1 cellular context compared by ENCODE assay signal in the genomic region with DNA sequence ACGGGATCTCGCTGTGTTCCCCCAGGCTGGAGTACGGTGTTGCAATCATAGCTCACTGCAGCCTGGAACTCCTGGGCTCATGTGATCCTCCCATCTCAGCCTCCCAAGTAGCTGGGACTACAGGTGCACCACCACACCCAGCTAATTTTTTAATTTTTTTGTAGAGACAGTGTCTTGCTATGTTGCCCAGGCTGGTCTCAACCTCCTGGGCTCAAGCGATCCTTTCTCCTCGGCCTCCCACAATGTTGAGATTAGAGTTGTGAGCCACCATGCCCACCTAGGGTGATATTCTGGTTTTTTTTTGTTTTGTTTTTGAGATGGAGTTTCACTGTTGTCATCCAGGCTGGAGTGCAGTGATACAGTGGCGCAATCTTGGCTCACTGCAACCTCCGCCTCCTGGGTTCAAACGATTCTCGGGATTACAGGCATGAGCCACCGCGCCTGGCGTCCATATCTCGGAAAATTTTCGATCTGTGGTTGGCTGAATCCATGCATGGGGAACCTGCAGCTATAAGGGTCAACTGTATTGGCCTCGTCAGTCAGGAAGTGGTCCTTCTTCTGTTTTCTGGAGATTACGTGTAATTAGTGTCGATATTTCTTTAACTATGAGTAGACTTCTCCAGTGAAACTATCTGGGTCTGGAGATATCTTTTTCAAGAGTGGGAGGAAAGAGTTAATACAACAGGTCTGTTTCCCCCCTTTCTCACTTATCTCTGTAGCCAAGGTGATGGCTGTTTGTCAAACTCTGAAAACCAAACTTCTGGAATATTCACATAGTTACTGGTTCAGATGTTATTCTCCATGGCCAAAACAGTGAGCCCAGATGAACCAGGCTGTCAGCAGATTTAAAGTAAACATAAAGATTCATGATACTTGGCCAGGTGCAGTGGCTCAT.
A peak's percentile ranks its signal among the peaks of the same experiment; 100 is the strongest.
TF ChIP-seq lines count a peak whose summit lies in the region.

No MANE protein-coding gene starts in this region.

TF ChIP-seq in K562, 482 proteins besides CTCF, POLR2A, EP300 and RAD21 (continued from another document and continues in another):
- TF ChIP-seq ZNF785 (CRISPR knock-in tag; IDR thresholded peaks at IDR 0.05) (no peak), MIER1 (IDR thresholded peaks at IDR 0.05; ENCODE audit: low read depth) (0 out of 2 replicates have a peak, but pooled peaks have one; percentile 32), FUS (optimal IDR thresholded peaks at IDR 0.05; ENCODE audit: low read depth, low read length) (no peak), HNRNPK (IDR thresholded peaks at IDR 0.05; ENCODE audit: low read depth, low read length, poor library complexity, severe bottlenecking) (no peak), ATF7 (IDR thresholded peaks at IDR 0.05) (peak; percentile 61; the same call in 1 of the 2 replicates), ZNF445 (CRISPR knock-in tag; IDR thresholded peaks at IDR 0.05; ENCODE audit: low read depth) (no peak), ZNF134 (CRISPR knock-in tag; conservative IDR thresholded peaks at IDR 0.05) (no peak), COPS2 (conservative IDR thresholded peaks at IDR 0.05) (no peak), ZNF124 (CRISPR knock-in tag; IDR thresholded peaks at IDR 0.05) (no peak), TCF3 (CRISPR knock-in tag; IDR thresholded peaks at IDR 0.05) (peak; percentile 96), HDAC6 (IDR thresholded peaks at IDR 0.05; ENCODE audit: low read depth, low read length) (no peak), BRD4 (IDR thresholded peaks at IDR 0.05) (no peak), CBX2 (IDR thresholded peaks at IDR 0.05; ENCODE audit: insufficient read depth, low read length, poor library complexity, severe bottlenecking) (no peak), NELFE (IDR thresholded peaks at IDR 0.05; ENCODE audit: insufficient read depth, insufficient read length) (no peak), ZFX (CRISPR knock-in tag; IDR thresholded peaks at IDR 0.05) (no peak), ADNP (tag; IDR thresholded peaks at IDR 0.05) (no peak), ZBTB17 (CRISPR knock-in tag; IDR thresholded peaks at IDR 0.05) (no peak), ZNF717 (CRISPR knock-in tag; IDR thresholded peaks at IDR 0.05) (no peak), HDAC2 (IDR thresholded peaks at IDR 0.05) (peak; percentile 90), ZNF263 (CRISPR knock-in tag; IDR thresholded peaks at IDR 0.05; ENCODE audit: borderline replicate concordance) (no peak), ZFP30 (CRISPR knock-in tag; IDR thresholded peaks at IDR 0.05; ENCODE audit: borderline replicate concordance) (no peak), PHTF2 (CRISPR knock-in tag; IDR thresholded peaks at IDR 0.05) (no peak), ZNF224 (CRISPR knock-in tag; IDR thresholded peaks at IDR 0.05) (no peak), RHOXF2B (CRISPR knock-in tag; conservative IDR thresholded peaks at IDR 0.05) (no peak), NRF1 (conservative IDR thresholded peaks at IDR 0.05 in 1 of 2, IDR thresholded peaks at IDR 0.05 in 1 of 2) (no peak)
- TF ChIP-seq, protein P1, sequence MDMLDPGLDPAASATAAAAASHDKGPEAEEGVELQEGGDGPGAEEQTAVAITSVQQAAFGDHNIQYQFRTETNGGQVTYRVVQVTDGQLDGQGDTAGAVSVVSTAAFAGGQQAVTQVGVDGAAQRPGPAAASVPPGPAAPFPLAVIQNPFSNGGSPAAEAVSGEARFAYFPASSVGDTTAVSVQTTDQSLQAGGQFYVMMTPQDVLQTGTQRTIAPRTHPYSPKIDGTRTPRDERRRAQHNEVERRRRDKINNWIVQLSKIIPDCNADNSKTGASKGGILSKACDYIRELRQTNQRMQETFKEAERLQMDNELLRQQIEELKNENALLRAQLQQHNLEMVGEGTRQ (CRISPR knock-in tag; IDR thresholded peaks at IDR 0.05): no peak
- TF ChIP-seq, protein P2, sequence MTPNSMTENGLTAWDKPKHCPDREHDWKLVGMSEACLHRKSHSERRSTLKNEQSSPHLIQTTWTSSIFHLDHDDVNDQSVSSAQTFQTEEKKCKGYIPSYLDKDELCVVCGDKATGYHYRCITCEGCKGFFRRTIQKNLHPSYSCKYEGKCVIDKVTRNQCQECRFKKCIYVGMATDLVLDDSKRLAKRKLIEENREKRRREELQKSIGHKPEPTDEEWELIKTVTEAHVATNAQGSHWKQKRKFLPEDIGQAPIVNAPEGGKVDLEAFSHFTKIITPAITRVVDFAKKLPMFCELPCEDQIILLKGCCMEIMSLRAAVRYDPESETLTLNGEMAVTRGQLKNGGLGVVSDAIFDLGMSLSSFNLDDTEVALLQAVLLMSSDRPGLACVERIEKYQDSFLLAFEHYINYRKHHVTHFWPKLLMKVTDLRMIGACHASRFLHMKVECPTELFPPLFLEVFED (CRISPR knock-in tag; conservative IDR thresholded peaks at IDR 0.05): no peak
- TF ChIP-seq, protein P3, sequence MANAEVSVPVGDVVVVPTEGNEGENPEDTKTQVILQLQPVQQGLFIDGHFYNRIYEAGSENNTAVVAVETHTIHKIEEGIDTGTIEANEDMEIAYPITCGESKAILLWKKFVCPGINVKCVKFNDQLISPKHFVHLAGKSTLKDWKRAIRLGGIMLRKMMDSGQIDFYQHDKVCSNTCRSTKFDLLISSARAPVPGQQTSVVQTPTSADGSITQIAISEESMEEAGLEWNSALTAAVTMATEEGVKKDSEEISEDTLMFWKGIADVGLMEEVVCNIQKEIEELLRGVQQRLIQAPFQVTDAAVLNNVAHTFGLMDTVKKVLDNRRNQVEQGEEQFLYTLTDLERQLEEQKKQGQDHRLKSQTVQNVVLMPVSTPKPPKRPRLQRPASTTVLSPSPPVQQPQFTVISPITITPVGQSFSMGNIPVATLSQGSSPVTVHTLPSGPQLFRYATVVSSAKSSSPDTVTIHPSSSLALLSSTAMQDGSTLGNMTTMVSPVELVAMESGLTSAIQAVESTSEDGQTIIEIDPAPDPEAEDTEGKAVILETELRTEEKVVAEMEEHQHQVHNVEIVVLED (CRISPR knock-in tag; IDR thresholded peaks at IDR 0.05): no peak
- TF ChIP-seq, protein P4, sequence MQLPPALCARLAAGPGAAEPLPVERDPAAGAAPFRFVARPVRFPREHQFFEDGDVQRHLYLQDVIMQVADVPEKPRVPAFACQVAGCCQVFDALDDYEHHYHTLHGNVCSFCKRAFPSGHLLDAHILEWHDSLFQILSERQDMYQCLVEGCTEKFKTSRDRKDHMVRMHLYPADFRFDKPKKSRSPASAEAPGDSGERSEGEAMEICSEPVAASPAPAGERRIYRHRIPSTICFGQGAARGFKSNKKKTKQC (CRISPR knock-in tag; IDR thresholded peaks at IDR 0.05): no peak
- TF ChIP-seq, protein P5, sequence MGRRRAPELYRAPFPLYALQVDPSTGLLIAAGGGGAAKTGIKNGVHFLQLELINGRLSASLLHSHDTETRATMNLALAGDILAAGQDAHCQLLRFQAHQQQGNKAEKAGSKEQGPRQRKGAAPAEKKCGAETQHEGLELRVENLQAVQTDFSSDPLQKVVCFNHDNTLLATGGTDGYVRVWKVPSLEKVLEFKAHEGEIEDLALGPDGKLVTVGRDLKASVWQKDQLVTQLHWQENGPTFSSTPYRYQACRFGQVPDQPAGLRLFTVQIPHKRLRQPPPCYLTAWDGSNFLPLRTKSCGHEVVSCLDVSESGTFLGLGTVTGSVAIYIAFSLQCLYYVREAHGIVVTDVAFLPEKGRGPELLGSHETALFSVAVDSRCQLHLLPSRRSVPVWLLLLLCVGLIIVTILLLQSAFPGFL (CRISPR knock-in tag; IDR thresholded peaks at IDR 0.05): no peak
- TF ChIP-seq, protein P6, sequence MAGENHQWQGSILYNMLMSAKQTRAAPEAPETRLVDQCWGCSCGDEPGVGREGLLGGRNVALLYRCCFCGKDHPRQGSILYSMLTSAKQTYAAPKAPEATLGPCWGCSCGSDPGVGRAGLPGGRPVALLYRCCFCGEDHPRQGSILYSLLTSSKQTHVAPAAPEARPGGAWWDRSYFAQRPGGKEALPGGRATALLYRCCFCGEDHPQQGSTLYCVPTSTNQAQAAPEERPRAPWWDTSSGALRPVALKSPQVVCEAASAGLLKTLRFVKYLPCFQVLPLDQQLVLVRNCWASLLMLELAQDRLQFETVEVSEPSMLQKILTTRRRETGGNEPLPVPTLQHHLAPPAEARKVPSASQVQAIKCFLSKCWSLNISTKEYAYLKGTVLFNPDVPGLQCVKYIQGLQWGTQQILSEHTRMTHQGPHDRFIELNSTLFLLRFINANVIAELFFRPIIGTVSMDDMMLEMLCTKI (IDR thresholded peaks at IDR 0.05; ENCODE audit: partially characterized antibody): no peak
- TF ChIP-seq, protein P7, sequence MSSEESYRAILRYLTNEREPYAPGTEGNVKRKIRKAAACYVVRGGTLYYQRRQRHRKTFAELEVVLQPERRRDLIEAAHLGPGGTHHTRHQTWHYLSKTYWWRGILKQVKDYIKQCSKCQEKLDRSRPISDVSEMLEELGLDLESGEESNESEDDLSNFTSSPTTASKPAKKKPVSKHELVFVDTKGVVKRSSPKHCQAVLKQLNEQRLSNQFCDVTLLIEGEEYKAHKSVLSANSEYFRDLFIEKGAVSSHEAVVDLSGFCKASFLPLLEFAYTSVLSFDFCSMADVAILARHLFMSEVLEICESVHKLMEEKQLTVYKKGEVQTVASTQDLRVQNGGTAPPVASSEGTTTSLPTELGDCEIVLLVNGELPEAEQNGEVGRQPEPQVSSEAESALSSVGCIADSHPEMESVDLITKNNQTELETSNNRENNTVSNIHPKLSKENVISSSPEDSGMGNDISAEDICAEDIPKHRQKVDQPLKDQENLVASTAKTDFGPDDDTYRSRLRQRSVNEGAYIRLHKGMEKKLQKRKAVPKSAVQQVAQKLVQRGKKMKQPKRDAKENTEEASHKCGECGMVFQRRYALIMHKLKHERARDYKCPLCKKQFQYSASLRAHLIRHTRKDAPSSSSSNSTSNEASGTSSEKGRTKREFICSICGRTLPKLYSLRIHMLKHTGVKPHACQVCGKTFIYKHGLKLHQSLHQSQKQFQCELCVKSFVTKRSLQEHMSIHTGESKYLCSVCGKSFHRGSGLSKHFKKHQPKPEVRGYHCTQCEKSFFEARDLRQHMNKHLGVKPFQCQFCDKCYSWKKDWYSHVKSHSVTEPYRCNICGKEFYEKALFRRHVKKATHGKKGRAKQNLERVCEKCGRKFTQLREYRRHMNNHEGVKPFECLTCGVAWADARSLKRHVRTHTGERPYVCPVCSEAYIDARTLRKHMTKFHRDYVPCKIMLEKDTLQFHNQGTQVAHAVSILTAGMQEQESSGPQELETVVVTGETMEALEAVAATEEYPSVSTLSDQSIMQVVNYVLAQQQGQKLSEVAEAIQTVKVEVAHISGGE (CRISPR knock-in tag; IDR thresholded peaks at IDR 0.05): no peak
- TF ChIP-seq, protein P8, sequence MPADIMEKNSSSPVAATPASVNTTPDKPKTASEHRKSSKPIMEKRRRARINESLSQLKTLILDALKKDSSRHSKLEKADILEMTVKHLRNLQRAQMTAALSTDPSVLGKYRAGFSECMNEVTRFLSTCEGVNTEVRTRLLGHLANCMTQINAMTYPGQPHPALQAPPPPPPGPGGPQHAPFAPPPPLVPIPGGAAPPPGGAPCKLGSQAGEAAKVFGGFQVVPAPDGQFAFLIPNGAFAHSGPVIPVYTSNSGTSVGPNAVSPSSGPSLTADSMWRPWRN (IDR thresholded peaks at IDR 0.05; ENCODE audit: low read depth): peak; percentile 88
- TF ChIP-seq, protein P9, sequence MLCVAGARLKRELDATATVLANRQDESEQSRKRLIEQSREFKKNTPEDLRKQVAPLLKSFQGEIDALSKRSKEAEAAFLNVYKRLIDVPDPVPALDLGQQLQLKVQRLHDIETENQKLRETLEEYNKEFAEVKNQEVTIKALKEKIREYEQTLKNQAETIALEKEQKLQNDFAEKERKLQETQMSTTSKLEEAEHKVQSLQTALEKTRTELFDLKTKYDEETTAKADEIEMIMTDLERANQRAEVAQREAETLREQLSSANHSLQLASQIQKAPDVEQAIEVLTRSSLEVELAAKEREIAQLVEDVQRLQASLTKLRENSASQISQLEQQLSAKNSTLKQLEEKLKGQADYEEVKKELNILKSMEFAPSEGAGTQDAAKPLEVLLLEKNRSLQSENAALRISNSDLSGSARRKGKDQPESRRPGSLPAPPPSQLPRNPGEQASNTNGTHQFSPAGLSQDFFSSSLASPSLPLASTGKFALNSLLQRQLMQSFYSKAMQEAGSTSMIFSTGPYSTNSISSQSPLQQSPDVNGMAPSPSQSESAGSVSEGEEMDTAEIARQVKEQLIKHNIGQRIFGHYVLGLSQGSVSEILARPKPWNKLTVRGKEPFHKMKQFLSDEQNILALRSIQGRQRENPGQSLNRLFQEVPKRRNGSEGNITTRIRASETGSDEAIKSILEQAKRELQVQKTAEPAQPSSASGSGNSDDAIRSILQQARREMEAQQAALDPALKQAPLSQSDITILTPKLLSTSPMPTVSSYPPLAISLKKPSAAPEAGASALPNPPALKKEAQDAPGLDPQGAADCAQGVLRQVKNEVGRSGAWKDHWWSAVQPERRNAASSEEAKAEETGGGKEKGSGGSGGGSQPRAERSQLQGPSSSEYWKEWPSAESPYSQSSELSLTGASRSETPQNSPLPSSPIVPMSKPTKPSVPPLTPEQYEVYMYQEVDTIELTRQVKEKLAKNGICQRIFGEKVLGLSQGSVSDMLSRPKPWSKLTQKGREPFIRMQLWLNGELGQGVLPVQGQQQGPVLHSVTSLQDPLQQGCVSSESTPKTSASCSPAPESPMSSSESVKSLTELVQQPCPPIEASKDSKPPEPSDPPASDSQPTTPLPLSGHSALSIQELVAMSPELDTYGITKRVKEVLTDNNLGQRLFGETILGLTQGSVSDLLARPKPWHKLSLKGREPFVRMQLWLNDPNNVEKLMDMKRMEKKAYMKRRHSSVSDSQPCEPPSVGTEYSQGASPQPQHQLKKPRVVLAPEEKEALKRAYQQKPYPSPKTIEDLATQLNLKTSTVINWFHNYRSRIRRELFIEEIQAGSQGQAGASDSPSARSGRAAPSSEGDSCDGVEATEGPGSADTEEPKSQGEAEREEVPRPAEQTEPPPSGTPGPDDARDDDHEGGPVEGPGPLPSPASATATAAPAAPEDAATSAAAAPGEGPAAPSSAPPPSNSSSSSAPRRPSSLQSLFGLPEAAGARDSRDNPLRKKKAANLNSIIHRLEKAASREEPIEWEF (CRISPR knock-in tag; IDR thresholded peaks at IDR 0.05): no peak
- TF ChIP-seq, protein P10, sequence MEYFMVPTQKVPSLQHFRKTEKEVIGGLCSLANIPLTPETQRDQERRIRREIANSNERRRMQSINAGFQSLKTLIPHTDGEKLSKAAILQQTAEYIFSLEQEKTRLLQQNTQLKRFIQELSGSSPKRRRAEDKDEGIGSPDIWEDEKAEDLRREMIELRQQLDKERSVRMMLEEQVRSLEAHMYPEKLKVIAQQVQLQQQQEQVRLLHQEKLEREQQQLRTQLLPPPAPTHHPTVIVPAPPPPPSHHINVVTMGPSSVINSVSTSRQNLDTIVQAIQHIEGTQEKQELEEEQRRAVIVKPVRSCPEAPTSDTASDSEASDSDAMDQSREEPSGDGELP (CRISPR knock-in tag; IDR thresholded peaks at IDR 0.05; ENCODE audit: borderline replicate concordance): no peak
- TF ChIP-seq, protein P11, sequence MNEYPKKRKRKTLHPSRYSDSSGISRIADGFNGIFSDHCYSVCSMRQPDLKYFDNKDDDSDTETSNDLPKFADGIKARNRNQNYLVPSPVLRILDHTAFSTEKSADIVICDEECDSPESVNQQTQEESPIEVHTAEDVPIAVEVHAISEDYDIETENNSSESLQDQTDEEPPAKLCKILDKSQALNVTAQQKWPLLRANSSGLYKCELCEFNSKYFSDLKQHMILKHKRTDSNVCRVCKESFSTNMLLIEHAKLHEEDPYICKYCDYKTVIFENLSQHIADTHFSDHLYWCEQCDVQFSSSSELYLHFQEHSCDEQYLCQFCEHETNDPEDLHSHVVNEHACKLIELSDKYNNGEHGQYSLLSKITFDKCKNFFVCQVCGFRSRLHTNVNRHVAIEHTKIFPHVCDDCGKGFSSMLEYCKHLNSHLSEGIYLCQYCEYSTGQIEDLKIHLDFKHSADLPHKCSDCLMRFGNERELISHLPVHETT (CRISPR knock-in tag; conservative IDR thresholded peaks at IDR 0.05 in 1 of 2, IDR thresholded peaks at IDR 0.05 in 1 of 2): 0 out of 4 replicates have a peak, but pooled peaks of 1 of the 2 experiments have one; percentile 29
- TF ChIP-seq, protein P12, sequence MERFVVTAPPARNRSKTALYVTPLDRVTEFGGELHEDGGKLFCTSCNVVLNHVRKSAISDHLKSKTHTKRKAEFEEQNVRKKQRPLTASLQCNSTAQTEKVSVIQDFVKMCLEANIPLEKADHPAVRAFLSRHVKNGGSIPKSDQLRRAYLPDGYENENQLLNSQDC (CRISPR knock-in tag; IDR thresholded peaks at IDR 0.05): no peak
